ENCODE assay signal across 9 cellular contexts in genomic region chr3:154060606-154061380, GRCh38.
DNase-seq lines count a peak whose midpoint lies in the region; ATAC-seq, FAIRE-seq and TF ChIP-seq lines count a peak whose summit lies in the region.
"Had no signal": no experiment of that assay in that cellular context is flagged by ENCODE, and none has a peak within 500 bp of the region (broad histone marks: within the 10 kb centered on the region; RNA-seq: fewer than 3 reads in every experiment).

No MANE protein-coding gene starts in this region.

- CTCF ChIA-PET in IMR-90 (lab: Yijun Ruan, JAX) = no interaction called here
- CTCF ChIA-PET in H1 (lab: Charles Lee; ENCODE audit: partially characterized antibody) = interaction anchor here (0.9 to 1.4 kb wide), 4 partner anchors 10 to 192 kb away, joined by 3 to 6 read pairs (median 4); no protein-coding TSS in a partner anchor

- dilution Hi-C loops in IMR-90 (cut with HindIII; ENCODE audit: low sequenced_read_pairs, unreplicated experiment) = no loop called here

- H3K56ac ChIP-seq in IMR-90 (ENCODE audit: extremely low read depth, insufficient read depth, low read length) = no peak overlapping the region
- no peak overlapping the region for H3K56ac ChIP-seq in H1 (replicated peaks; ENCODE audit: insufficient read length, low read depth, low read length)

- H3K4ac ChIP-seq in IMR-90 (ENCODE audit: low read depth, low read length) = no peak overlapping the region
- H3K4ac ChIP-seq in H1 (replicated peaks; ENCODE audit: insufficient read length, low read depth, low read length) = no peak overlapping the region

- no peak overlapping the region for H4K5ac ChIP-seq in IMR-90 (ENCODE audit: low read depth, low read length)
- H4K5ac ChIP-seq in H1 (ENCODE audit: insufficient read length, low read depth, low read length) = no peak overlapping the region

- TF ChIP-seq RAD21 in IMR-90 (IDR thresholded peaks at IDR 0.05; ENCODE audit: low read length) = no peak
- TF ChIP-seq RAD21 in H1 (IDR thresholded peaks at IDR 0.05 in 1 of 2, conservative IDR thresholded peaks at IDR 0.05 in 1 of 2; ENCODE audit: low read depth in 2 of 2, low read length in 2 of 2) = no peak

- POLR2A ChIA-PET in IMR-90 (lab: Charles Lee; ENCODE audit: unreplicated experiment) (no interaction called here), H1 (lab: Charles Lee; ENCODE audit: partially characterized antibody) (no interaction called here)

- H4K20me1 ChIP-seq in IMR-90 (ENCODE audit: insufficient read depth, low read length) = no peaks in the 10 kb centered on the region
- no peaks in the 10 kb centered on the region for H4K20me1 ChIP-seq in H1 (replicated peaks in 1 of 2; ENCODE audit: control insufficient read depth in 1 of 2, insufficient read depth in 2 of 2, low read length in 2 of 2)
- H4K20me1 ChIP-seq in smooth muscle cell (ENCODE audit: low read depth) = no peaks in the 10 kb centered on the region

- DNase-seq in IMR-90 (peak; percentile 25), H1 (ENCODE audit: low read depth in 1 of 2, low spot score in 2 of 2) (no peak), left kidney (ENCODE audit: low read depth, low spot score) (peak; percentile 41), smooth muscle cell (lab: John Stamatoyannopoulos, UW; ENCODE audit: unreplicated experiment) (no peak), NCI-H2171 treated with DMSO at 0.1 percent for 48 hours (lab: John Stamatoyannopoulos, UW) (no peak), DMS153 treated with DMSO at 0.1 percent for 48 hours (lab: John Stamatoyannopoulos, UW; ENCODE audit: unreplicated experiment) (no peak), amniotic stem cell (lab: John Stamatoyannopoulos, UW) (no peak), NCI-H146 treated with DMSO at 0.1 percent for 48 hours (lab: John Stamatoyannopoulos, UW; ENCODE audit: unreplicated experiment) (no peak)
- DNase-seq: MG63 had no signal

- TF ChIP-seq POLR2A in IMR-90 (IDR thresholded peaks at IDR 0.05; ENCODE audit: low read depth, low read length) (no peak), H1 (IDR thresholded peaks at IDR 0.05; ENCODE audit: control extremely low read depth in 1 of 2, low read depth in 2 of 2, low read length in 2 of 2) (no peak)

- H2BK15ac ChIP-seq in IMR-90 (ENCODE audit: low read depth, low read length) (no peak overlapping the region), H1 (ENCODE audit: low read length) (no peak overlapping the region)

- BruUV-seq in IMR-90 (replicated peaks; lab: Mats Ljungman, UMichigan) = no TSS peak

- WGBS in IMR-90 (ENCODE audit: extremely low coverage in 2 of 2, insufficient read length in 1 of 2), 2 experiments = no CpG with 5 or more reads among the region's 5 CpGs
- 44% methylated on average over 5 of the region's 5 CpGs; no CpG with 5 or more reads in 1 of the 2 experiments for WGBS in H1 (ENCODE audit: extremely low coverage in 1 of 2, insufficient coverage in 1 of 2, insufficient read length in 1 of 2, insufficient replicate concordance in 2 of 2, low coverage in 1 of 2, low lambda C conversion rate in 2 of 2, missing lambda C conversion rate in 1 of 2), 2 experiments
- 22% methylated on average over 5 of the region's 5 CpGs for WGBS in smooth muscle cell (ENCODE audit: low lambda C conversion rate)

- FAIRE-seq in H1 (lab: Jason Lieb, UNC) = peak; percentile 45

- H3K9me1 ChIP-seq in IMR-90 (ENCODE audit: insufficient read depth, low read length) = no peaks in the 10 kb centered on the region

- H2BK120ac ChIP-seq in IMR-90 (ENCODE audit: low read depth, low read length) (no peak overlapping the region), H1 (replicated peaks; ENCODE audit: low read depth, low read length) (no peak overlapping the region)

- H4K8ac ChIP-seq in IMR-90 (ENCODE audit: low read depth in 2 of 2, low read length in 2 of 2) (no peak overlapping the region), H1 (ENCODE audit: extremely low read depth, insufficient read depth, low read length) (no peak overlapping the region)

- H2BK20ac ChIP-seq in IMR-90 (ENCODE audit: low read depth, low read length) = no peak overlapping the region
- H2BK20ac ChIP-seq in H1 (ENCODE audit: low read length) = no peak overlapping the region

- no peaks in the 10 kb centered on the region for H3K79me1 ChIP-seq in IMR-90 (ENCODE audit: low read depth in 1 of 2, low read length in 2 of 2)
- no peaks in the 10 kb centered on the region for H3K79me1 ChIP-seq in H1 (ENCODE audit: low read depth, low read length)

- H3K23ac ChIP-seq in IMR-90 (ENCODE audit: low read depth, low read length) = no peak overlapping the region
- no peak overlapping the region for H3K23ac ChIP-seq in H1 (ENCODE audit: insufficient read length)

- H3K4me3 ChIP-seq in IMR-90 (ENCODE audit: insufficient read depth, low read depth, low read length) (no peak overlapping the region), H1 (ENCODE audit: extremely low read depth in 1 of 4, insufficient read depth in 2 of 4, low read depth in 3 of 4, low read length in 4 of 4) (no peak overlapping the region; a peak in 1 of 8 replicates), smooth muscle cell (peak overlapping the region; percentile 4)
- H3K4me3 ChIP-seq: MG63 had no signal

- TF ChIP-seq CTCF in IMR-90 (conservative IDR thresholded peaks at IDR 0.05; ENCODE audit: low read depth, low read length) (no peak), H1 (IDR thresholded peaks at IDR 0.05; ENCODE audit: control extremely low read depth in 1 of 3, insufficient read depth in 1 of 3, low read depth in 1 of 3, low read length in 3 of 3) (no peak), smooth muscle cell (IDR thresholded peaks at IDR 0.05; ENCODE audit: borderline replicate concordance, insufficient read depth, poor library complexity, severe bottlenecking) (no peak)

- no peaks in the 10 kb centered on the region for H3K4me1 ChIP-seq in IMR-90 (ENCODE audit: control insufficient read depth, insufficient read depth, low read length)
- H3K4me1 ChIP-seq in H1 (replicated peaks in 1 of 4; ENCODE audit: control insufficient read depth in 3 of 4, insufficient read depth in 4 of 4, low read length in 3 of 4) = peaks cover 2 to 14% (median 7%) of the 10 kb centered on the region in 4 experiments
- H3K4me1 ChIP-seq in smooth muscle cell (ENCODE audit: low read depth) = peaks cover 4% of the 10 kb centered on the region

- no peak for TF ChIP-seq EP300 in H1 (IDR thresholded peaks at IDR 0.05; ENCODE audit: borderline replicate concordance in 1 of 2, low read depth in 2 of 2, low read length in 2 of 2)

- no peak overlapping the region; the same call in 1 of the 2 replicates for H3K4me2 ChIP-seq in IMR-90 (ENCODE audit: low read depth, low read length)
- H3K4me2 ChIP-seq in H1 (ENCODE audit: insufficient read depth in 1 of 2, low read depth in 2 of 2, low read length in 2 of 2) = no peak overlapping the region
- H3K4me2 ChIP-seq in smooth muscle cell = peak overlapping the region; percentile 76

- no peak overlapping the region for H3K18ac ChIP-seq in IMR-90 (ENCODE audit: low read depth, low read length)
- no peak overlapping the region for H3K18ac ChIP-seq in H1 (ENCODE audit: extremely low read depth, low read length)

- ATAC-seq in IMR-90 (ENCODE audit: low read depth) = peak; percentile 44; the same call in 1 of the 2 replicates

- no peaks in the 10 kb centered on the region for H3K9me3 ChIP-seq in IMR-90 (ENCODE audit: control insufficient read depth, insufficient read depth, low read length)
- no peaks in the 10 kb centered on the region for H3K9me3 ChIP-seq in H1 (ENCODE audit: insufficient read depth in 2 of 2, low read depth in 1 of 2, low read length in 1 of 2)
- H3K9me3 ChIP-seq in smooth muscle cell (replicated peaks; ENCODE audit: low read depth) = no peaks in the 10 kb centered on the region
- H3K9me3 ChIP-seq: MG63 had no signal

- peaks cover 11% of the 10 kb centered on the region for H3F3A ChIP-seq in smooth muscle cell (ENCODE audit: low read depth)

- H3K36me3 ChIP-seq in IMR-90 (ENCODE audit: control insufficient read depth, insufficient read depth, low read length) (no peaks in the 10 kb centered on the region), H1 (ENCODE audit: control insufficient read depth in 2 of 4, insufficient read depth in 4 of 4, low read length in 3 of 4) (no peaks in the 10 kb centered on the region), smooth muscle cell (ENCODE audit: low read depth) (no peaks in the 10 kb centered on the region)
- H3K36me3 ChIP-seq: MG63 had no signal

- H3K14ac ChIP-seq in IMR-90 (replicated peaks; ENCODE audit: low read depth, low read length) = no peak overlapping the region
- no peak overlapping the region for H3K14ac ChIP-seq in H1 (ENCODE audit: insufficient read length)

- no peak overlapping the region for H4K91ac ChIP-seq in IMR-90 (ENCODE audit: insufficient read depth, low read depth, low read length)
- H4K91ac ChIP-seq in H1 (replicated peaks; ENCODE audit: insufficient read length, low read length) = no peak overlapping the region

- H2BK12ac ChIP-seq in H1 (ENCODE audit: low read depth, low read length) = no peak overlapping the region

- H3K79me2 ChIP-seq in H1 (ENCODE audit: control insufficient read depth in 1 of 2, insufficient read depth in 2 of 2, low read length in 2 of 2) = no peaks in the 10 kb centered on the region
- no peaks in the 10 kb centered on the region for H3K79me2 ChIP-seq in smooth muscle cell (ENCODE audit: low read depth)

- H3K27ac ChIP-seq in IMR-90 (ENCODE audit: insufficient read depth, low read length) (no peak overlapping the region), H1 (ENCODE audit: low read depth, low read length) (peak overlapping the region; percentile 17; the same call in 1 of the 2 replicates), smooth muscle cell (ENCODE audit: low read depth) (peak overlapping the region; percentile 93)

- in situ Hi-C loops in IMR-90 (cut with MboI; ENCODE audit: low sequenced_read_pairs) = no loop called here

- H3K27me3 ChIP-seq in IMR-90 (ENCODE audit: control insufficient read depth, insufficient read depth, low read length) (no peaks in the 10 kb centered on the region), H1 (replicated peaks in 1 of 4; ENCODE audit: control insufficient read depth in 3 of 4, extremely low read depth in 1 of 4, insufficient read depth in 3 of 4, low read length in 3 of 4) (no peaks in the 10 kb centered on the region), smooth muscle cell (ENCODE audit: low read depth) (no peaks in the 10 kb centered on the region)
- H3K27me3 ChIP-seq: MG63 had no signal

- no peak overlapping the region for H2AK5ac ChIP-seq in IMR-90 (ENCODE audit: low read depth, low read length)
- H2AK5ac ChIP-seq in H1 (ENCODE audit: low read depth, low read length) = no peak overlapping the region

- H2AFZ ChIP-seq in IMR-90 (replicated peaks; ENCODE audit: low read length, poor library complexity) (no peak overlapping the region), H1 (ENCODE audit: low read length) (no peak overlapping the region), smooth muscle cell (ENCODE audit: low read depth) (peak overlapping the region; percentile 90)

- H3K9ac ChIP-seq in IMR-90 (ENCODE audit: low read depth, low read length) = no peak overlapping the region
- no peak overlapping the region for H3K9ac ChIP-seq in H1 (replicated peaks in 1 of 4; ENCODE audit: extremely low read depth in 1 of 4, low read depth in 3 of 4, low read length in 3 of 4)
- H3K9ac ChIP-seq in smooth muscle cell (ENCODE audit: low read depth) = peak overlapping the region; percentile 83

- H3K23me2 ChIP-seq in H1 (ENCODE audit: low read depth, low read length) = no peaks in the 10 kb centered on the region; the same call in 1 of the 2 replicates

- H2BK5ac ChIP-seq in IMR-90 (ENCODE audit: low read depth, low read length, poor library complexity, severe bottlenecking) (no peak overlapping the region), H1 (ENCODE audit: low read depth, low read length) (no peak overlapping the region)

- intact Hi-C loops in IMR-90 (cut with micrococcal nuclease) = no loop called here

- no peak overlapping the region for H2AK9ac ChIP-seq in IMR-90 (replicated peaks; ENCODE audit: low read depth, low read length, poor library complexity)

Comparison
In these comparisons a context has a peak if more than half of its experiments do, and no peak if none do; other contexts are left out.
1. DNase-seq: peak in IMR-90 (single experiment) and left kidney (single experiment); none in H1 (0 of 2), smooth muscle cell (single experiment), NCI-H2171 treated with DMSO at 0.1 percent for 48 hours (single experiment), DMS153 treated with DMSO at 0.1 percent for 48 hours (single experiment), amniotic stem cell (single experiment) and NCI-H146 treated with DMSO at 0.1 percent for 48 hours (single experiment).